ENCODE assay signal across 15 cellular contexts in genomic region chr12:124031058-124031457, GRCh38. TPM values are rescaled to one million over a fixed set of nuclear protein-coding genes. Genes with fewer than 3 reads are reported as not detected.
A peak's percentile ranks its signal among the peaks of the same experiment; 100 is the strongest.
DNase-seq lines count a peak whose midpoint lies in the region; ATAC-seq and TF ChIP-seq lines count a peak whose summit lies in the region.
"Had no signal": no experiment of that assay in that cellular context is flagged by ENCODE, and none has a peak within 500 bp of the region (broad histone marks: within the 10 kb centered on the region; RNA-seq: fewer than 3 reads in every experiment).

No MANE protein-coding gene starts in this region.

- WGBS in trophoblast cell (ENCODE audit: extremely low coverage, insufficient coverage, insufficient read length) = no CpG with 5 or more reads among the region's 5 CpGs

- H2BK12ac ChIP-seq in trophoblast cell (ENCODE audit: low read length) = peak overlapping the region; percentile 70

- H3K4ac ChIP-seq in trophoblast cell (ENCODE audit: low read depth, low read length) = no peak overlapping the region

- H3K18ac ChIP-seq in trophoblast cell (ENCODE audit: low read length) = no peak overlapping the region

- H3K79me1 ChIP-seq in trophoblast cell (ENCODE audit: low read length) = peaks cover 10% of the 10 kb centered on the region

- H3K4me1 ChIP-seq in trophoblast cell (ENCODE audit: control insufficient read depth in 1 of 2, insufficient read depth in 2 of 2, low read length in 2 of 2) (peaks cover 9% of the 10 kb centered on the region in 2 experiments), A673 (ENCODE audit: insufficient read depth, low read length, poor library complexity, severe bottlenecking) (no peaks in the 10 kb centered on the region)
- H3K4me1 ChIP-seq: A549 had no signal

- H4K12ac ChIP-seq in trophoblast cell (ENCODE audit: low read depth, low read length) = no peak overlapping the region

- H4K91ac ChIP-seq in trophoblast cell (ENCODE audit: low read depth, low read length) = peak overlapping the region; percentile 29

- TF ChIP-seq CTCF in A673 (conservative IDR thresholded peaks at IDR 0.05; ENCODE audit: low read depth, low read length) = no peak

- no peaks in the 10 kb centered on the region for H3K36me3 ChIP-seq in trophoblast cell (ENCODE audit: control insufficient read depth in 1 of 2, insufficient read depth in 2 of 2, low read length in 2 of 2)
- H3K36me3 ChIP-seq in A673 (ENCODE audit: insufficient read depth, low read length, poor library complexity, severe bottlenecking) = no peaks in the 10 kb centered on the region

- intact Hi-C loops in A673 (cut with micrococcal nuclease; ENCODE audit: unreplicated experiment) = loop anchor here (2.0 to 10.0 kb wide), 2 partner anchors 230 to 874 kb away; no protein-coding TSS in a partner anchor

- ATAC-seq in HG03432 (IDR thresholded peaks at IDR 0.05; ENCODE audit: unreplicated experiment) = no peak
- ATAC-seq: A549 had no signal

- no peak overlapping the region for H3K4me2 ChIP-seq in trophoblast cell (ENCODE audit: low read length)
- H3K4me2 ChIP-seq: A549 had no signal

- H3K14ac ChIP-seq in trophoblast cell (ENCODE audit: low read length) = peak overlapping the region; percentile 16

- H3K4me3 ChIP-seq in trophoblast cell (ENCODE audit: low read depth, low read length) (no peak overlapping the region), A673 (ENCODE audit: low read depth, low read length, poor library complexity, severe bottlenecking) (no peak overlapping the region)
- H3K4me3 ChIP-seq: A549 had no signal

- H3K9ac ChIP-seq in trophoblast cell (ENCODE audit: low read length) = no peak overlapping the region

- H3K27me3 ChIP-seq in trophoblast cell (ENCODE audit: insufficient read depth, low read length) = no peaks in the 10 kb centered on the region
- no peaks in the 10 kb centered on the region for H3K27me3 ChIP-seq in A673 (replicated peaks; ENCODE audit: insufficient read depth, low read depth, low read length, poor library complexity)

- no peak overlapping the region for H2AFZ ChIP-seq in trophoblast cell (ENCODE audit: insufficient read depth, low read length, poor library complexity)

- BruUV-seq in A673 (replicated peaks; lab: Mats Ljungman, UMichigan) = no TSS peak

- no peak overlapping the region for H2BK5ac ChIP-seq in trophoblast cell (ENCODE audit: low read depth, low read length, poor library complexity)

- CTCF ChIA-PET in A673 (lab: Charles Lee) = no interaction called here

- peak overlapping the region; percentile 10 for H2AK5ac ChIP-seq in trophoblast cell (ENCODE audit: low read length)

- DNase-seq in ELR (ENCODE audit: low read depth) (peak; percentile 24), amniotic stem cell (lab: John Stamatoyannopoulos, UW) (peak; percentile 2), fibroblast of peridontal ligament (ENCODE audit: extremely low read depth) (peak; percentile 35), trophoblast cell (no peak), MV-4-11 (lab: John Stamatoyannopoulos, UW) (no peak), A673 (ENCODE audit: low spot score) (no peak), EL (no peak)
- DNase-seq: DMS 273 treated with DMSO at 0.1 percent for 48 hours, NCI-H1417, NCI-H1930, NCI-H446 had no signal

- H3K9me3 ChIP-seq in trophoblast cell (ENCODE audit: insufficient read depth, low read depth, low read length) (peaks cover 3% of the 10 kb centered on the region), A673 (ENCODE audit: low read depth, low read length, poor library complexity, severe bottlenecking) (no peaks in the 10 kb centered on the region)
- H3K9me3 ChIP-seq: A549 had no signal

- POLR2A ChIA-PET in A673 (lab: Charles Lee; ENCODE audit: low non-redundant PET) = no interaction called here

- H2BK120ac ChIP-seq in trophoblast cell (ENCODE audit: insufficient read depth, low read length, poor library complexity) = no peak overlapping the region

- H4K8ac ChIP-seq in trophoblast cell (ENCODE audit: low read depth, low read length) = no peak overlapping the region

- H3K23ac ChIP-seq in trophoblast cell (ENCODE audit: low read length) = no peak overlapping the region

- no peaks in the 10 kb centered on the region for H3K79me2 ChIP-seq in trophoblast cell (ENCODE audit: control insufficient read depth, insufficient read depth, low read length, poor library complexity)

- H3K27ac ChIP-seq in trophoblast cell (ENCODE audit: low read depth, low read length) = peak overlapping the region; percentile 50
- no peak overlapping the region for H3K27ac ChIP-seq in A673 (ENCODE audit: low read depth, low read length, poor library complexity, severe bottlenecking)
- H3K27ac ChIP-seq: A549, C4-2B, RWPE1 had no signal

RNA-seq across cellular contexts. Expression of gene ZNF664, which starts 58.0 kb away (rescaled TPM):
- 58.3 and 64.7 TPM in 2 replicates for polyA plus RNA-seq in trophoblast cell (2013)
- total RNA-seq in A673 (2021) = 135 and 144 TPM in 2 replicates

RNA-seq across cellular contexts. Expression of gene CCDC92, which starts 58.4 kb away (rescaled TPM):
- polyA plus RNA-seq in trophoblast cell (2013) = 60.8 and 68.8 TPM in 2 replicates
- 28.7 and 37.5 TPM in 2 replicates for total RNA-seq in A673 (2021)

Comparison
In these comparisons a context has a peak if more than half of its experiments do, and no peak if none do; other contexts are left out.
1. DNase-seq: peak in ELR (single experiment), amniotic stem cell (single experiment) and fibroblast of peridontal ligament (single experiment); none in trophoblast cell (0 of 2), MV-4-11 (single experiment), A673 (single experiment) and EL (single experiment).